Comparison of ENCODE assay signal across 1 cellular context in the genomic region with DNA sequence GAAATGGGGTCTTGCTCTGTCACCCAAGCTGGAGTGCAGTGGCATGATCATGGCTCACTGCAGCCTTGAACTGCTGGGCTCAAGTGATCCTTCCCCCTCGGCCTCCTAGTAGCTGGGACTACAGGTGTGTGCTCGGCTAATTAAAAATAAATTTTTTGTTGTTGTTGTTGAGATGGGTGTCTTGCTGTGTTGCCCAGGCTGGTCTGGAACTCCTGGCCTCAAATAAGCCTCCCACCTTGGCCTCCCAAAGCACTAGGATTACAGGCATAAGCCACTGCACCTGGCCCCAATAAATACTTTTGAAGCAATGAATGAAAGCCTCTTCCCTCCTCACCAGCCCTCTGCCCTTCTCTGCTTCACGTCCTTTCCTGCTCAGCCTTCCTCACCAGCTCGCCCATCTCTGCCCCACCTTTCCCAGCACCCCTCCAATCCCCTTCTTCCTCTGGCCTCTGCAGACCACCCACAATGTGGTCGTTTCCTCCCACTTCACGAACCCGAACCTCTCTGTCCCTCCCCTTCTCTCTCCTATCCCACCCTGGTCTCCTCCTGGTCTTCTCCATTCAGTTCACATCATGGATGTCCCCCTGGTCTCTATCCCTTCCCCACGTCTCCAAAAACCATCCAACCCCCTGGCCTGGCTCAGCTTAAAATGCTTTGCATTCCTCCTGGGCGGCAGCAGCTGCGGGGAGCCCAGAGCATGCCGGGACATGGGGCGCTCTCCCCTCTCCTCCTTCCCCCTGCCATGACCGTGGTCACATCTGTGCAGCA.
TF ChIP-seq lines count a peak whose summit lies in the region.

No MANE protein-coding gene starts in this region.

TF ChIP-seq in K562, 482 proteins besides CTCF, POLR2A, EP300 and RAD21:
- TF ChIP-seq LARP7 (IDR thresholded peaks at IDR 0.05) (peak; percentile 33; the same call in 1 of the 2 replicates), ARHGAP35 (IDR thresholded peaks at IDR 0.05; ENCODE audit: partially characterized antibody) (peak; percentile 15), EHMT2 (IDR thresholded peaks at IDR 0.05) (peak; percentile 25; the same call in 1 of the 2 replicates), ZNF121 (CRISPR knock-in tag; conservative IDR thresholded peaks at IDR 0.05) (peak; percentile 81), ARID2 (IDR thresholded peaks at IDR 0.05) (0 out of 2 replicates have a peak, but pooled peaks have one; percentile 12), TAF15 (IDR thresholded peaks at IDR 0.05; ENCODE audit: low read depth, low read length) (no peak), OTX1 (CRISPR knock-in tag; IDR thresholded peaks at IDR 0.05) (peak; percentile 80), ELF4 (CRISPR knock-in tag; IDR thresholded peaks at IDR 0.05) (0 out of 2 replicates have a peak, but pooled peaks have one; percentile 39), ASH1L (IDR thresholded peaks at IDR 0.05; ENCODE audit: borderline replicate concordance, low read depth, partially characterized antibody) (no peak), HDGF (IDR thresholded peaks at IDR 0.05) (0 out of 2 replicates have a peak, but pooled peaks have one; percentile 28)
- TF ChIP-seq, protein P1, sequence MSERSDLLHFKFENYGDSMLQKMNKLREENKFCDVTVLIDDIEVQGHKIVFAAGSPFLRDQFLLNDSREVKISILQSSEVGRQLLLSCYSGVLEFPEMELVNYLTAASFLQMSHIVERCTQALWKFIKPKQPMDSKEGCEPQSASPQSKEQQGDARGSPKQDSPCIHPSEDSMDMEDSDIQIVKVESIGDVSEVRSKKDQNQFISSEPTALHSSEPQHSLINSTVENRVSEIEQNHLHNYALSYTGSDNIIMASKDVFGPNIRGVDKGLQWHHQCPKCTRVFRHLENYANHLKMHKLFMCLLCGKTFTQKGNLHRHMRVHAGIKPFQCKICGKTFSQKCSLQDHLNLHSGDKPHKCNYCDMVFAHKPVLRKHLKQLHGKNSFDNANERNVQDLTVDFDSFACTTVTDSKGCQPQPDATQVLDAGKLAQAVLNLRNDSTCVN (CRISPR knock-in tag; IDR thresholded peaks at IDR 0.05), result 0 out of 2 replicates have a peak, but pooled peaks have one; percentile 17
- TF ChIP-seq, protein P2, sequence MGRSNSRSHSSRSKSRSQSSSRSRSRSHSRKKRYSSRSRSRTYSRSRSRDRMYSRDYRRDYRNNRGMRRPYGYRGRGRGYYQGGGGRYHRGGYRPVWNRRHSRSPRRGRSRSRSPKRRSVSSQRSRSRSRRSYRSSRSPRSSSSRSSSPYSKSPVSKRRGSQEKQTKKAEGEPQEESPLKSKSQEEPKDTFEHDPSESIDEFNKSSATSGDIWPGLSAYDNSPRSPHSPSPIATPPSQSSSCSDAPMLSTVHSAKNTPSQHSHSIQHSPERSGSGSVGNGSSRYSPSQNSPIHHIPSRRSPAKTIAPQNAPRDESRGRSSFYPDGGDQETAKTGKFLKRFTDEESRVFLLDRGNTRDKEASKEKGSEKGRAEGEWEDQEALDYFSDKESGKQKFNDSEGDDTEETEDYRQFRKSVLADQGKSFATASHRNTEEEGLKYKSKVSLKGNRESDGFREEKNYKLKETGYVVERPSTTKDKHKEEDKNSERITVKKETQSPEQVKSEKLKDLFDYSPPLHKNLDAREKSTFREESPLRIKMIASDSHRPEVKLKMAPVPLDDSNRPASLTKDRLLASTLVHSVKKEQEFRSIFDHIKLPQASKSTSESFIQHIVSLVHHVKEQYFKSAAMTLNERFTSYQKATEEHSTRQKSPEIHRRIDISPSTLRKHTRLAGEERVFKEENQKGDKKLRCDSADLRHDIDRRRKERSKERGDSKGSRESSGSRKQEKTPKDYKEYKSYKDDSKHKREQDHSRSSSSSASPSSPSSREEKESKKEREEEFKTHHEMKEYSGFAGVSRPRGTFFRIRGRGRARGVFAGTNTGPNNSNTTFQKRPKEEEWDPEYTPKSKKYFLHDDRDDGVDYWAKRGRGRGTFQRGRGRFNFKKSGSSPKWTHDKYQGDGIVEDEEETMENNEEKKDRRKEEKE (IDR thresholded peaks at IDR 0.05; ENCODE audit: borderline replicate concordance in 1 of 2, control insufficient read depth in 1 of 2, low read depth in 2 of 2, low read length in 1 of 2), result no peak
- TF ChIP-seq, protein P3, sequence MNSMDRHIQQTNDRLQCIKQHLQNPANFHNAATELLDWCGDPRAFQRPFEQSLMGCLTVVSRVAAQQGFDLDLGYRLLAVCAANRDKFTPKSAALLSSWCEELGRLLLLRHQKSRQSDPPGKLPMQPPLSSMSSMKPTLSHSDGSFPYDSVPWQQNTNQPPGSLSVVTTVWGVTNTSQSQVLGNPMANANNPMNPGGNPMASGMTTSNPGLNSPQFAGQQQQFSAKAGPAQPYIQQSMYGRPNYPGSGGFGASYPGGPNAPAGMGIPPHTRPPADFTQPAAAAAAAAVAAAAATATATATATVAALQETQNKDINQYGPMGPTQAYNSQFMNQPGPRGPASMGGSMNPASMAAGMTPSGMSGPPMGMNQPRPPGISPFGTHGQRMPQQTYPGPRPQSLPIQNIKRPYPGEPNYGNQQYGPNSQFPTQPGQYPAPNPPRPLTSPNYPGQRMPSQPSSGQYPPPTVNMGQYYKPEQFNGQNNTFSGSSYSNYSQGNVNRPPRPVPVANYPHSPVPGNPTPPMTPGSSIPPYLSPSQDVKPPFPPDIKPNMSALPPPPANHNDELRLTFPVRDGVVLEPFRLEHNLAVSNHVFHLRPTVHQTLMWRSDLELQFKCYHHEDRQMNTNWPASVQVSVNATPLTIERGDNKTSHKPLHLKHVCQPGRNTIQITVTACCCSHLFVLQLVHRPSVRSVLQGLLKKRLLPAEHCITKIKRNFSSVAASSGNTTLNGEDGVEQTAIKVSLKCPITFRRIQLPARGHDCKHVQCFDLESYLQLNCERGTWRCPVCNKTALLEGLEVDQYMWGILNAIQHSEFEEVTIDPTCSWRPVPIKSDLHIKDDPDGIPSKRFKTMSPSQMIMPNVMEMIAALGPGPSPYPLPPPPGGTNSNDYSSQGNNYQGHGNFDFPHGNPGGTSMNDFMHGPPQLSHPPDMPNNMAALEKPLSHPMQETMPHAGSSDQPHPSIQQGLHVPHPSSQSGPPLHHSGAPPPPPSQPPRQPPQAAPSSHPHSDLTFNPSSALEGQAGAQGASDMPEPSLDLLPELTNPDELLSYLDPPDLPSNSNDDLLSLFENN (IDR thresholded peaks at IDR 0.05; ENCODE audit: low read depth in 2 of 2, low read length in 2 of 2), result no peak
- TF ChIP-seq, protein P4, sequence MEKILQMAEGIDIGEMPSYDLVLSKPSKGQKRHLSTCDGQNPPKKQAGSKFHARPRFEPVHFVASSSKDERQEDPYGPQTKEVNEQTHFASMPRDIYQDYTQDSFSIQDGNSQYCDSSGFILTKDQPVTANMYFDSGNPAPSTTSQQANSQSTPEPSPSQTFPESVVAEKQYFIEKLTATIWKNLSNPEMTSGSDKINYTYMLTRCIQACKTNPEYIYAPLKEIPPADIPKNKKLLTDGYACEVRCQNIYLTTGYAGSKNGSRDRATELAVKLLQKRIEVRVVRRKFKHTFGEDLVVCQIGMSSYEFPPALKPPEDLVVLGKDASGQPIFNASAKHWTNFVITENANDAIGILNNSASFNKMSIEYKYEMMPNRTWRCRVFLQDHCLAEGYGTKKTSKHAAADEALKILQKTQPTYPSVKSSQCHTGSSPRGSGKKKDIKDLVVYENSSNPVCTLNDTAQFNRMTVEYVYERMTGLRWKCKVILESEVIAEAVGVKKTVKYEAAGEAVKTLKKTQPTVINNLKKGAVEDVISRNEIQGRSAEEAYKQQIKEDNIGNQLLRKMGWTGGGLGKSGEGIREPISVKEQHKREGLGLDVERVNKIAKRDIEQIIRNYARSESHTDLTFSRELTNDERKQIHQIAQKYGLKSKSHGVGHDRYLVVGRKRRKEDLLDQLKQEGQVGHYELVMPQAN (IDR thresholded peaks at IDR 0.05; ENCODE audit: borderline replicate concordance), result 0 out of 2 replicates have a peak, but pooled peaks have one; percentile 20
- TF ChIP-seq, protein P5, sequence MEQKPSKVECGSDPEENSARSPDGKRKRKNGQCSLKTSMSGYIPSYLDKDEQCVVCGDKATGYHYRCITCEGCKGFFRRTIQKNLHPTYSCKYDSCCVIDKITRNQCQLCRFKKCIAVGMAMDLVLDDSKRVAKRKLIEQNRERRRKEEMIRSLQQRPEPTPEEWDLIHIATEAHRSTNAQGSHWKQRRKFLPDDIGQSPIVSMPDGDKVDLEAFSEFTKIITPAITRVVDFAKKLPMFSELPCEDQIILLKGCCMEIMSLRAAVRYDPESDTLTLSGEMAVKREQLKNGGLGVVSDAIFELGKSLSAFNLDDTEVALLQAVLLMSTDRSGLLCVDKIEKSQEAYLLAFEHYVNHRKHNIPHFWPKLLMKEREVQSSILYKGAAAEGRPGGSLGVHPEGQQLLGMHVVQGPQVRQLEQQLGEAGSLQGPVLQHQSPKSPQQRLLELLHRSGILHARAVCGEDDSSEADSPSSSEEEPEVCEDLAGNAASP (IDR thresholded peaks at IDR 0.05), result no peak
- TF ChIP-seq, protein P6, sequence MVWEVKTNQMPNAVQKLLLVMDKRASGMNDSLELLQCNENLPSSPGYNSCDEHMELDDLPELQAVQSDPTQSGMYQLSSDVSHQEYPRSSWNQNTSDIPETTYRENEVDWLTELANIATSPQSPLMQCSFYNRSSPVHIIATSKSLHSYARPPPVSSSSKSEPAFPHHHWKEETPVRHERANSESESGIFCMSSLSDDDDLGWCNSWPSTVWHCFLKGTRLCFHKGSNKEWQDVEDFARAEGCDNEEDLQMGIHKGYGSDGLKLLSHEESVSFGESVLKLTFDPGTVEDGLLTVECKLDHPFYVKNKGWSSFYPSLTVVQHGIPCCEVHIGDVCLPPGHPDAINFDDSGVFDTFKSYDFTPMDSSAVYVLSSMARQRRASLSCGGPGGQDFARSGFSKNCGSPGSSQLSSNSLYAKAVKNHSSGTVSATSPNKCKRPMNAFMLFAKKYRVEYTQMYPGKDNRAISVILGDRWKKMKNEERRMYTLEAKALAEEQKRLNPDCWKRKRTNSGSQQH (CRISPR knock-in tag; IDR thresholded peaks at IDR 0.05), result peak; percentile 76; the same call in 1 of the 2 replicates
- TF ChIP-seq, protein P7, sequence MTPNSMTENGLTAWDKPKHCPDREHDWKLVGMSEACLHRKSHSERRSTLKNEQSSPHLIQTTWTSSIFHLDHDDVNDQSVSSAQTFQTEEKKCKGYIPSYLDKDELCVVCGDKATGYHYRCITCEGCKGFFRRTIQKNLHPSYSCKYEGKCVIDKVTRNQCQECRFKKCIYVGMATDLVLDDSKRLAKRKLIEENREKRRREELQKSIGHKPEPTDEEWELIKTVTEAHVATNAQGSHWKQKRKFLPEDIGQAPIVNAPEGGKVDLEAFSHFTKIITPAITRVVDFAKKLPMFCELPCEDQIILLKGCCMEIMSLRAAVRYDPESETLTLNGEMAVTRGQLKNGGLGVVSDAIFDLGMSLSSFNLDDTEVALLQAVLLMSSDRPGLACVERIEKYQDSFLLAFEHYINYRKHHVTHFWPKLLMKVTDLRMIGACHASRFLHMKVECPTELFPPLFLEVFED (CRISPR knock-in tag; conservative IDR thresholded peaks at IDR 0.05), result 0 out of 2 replicates have a peak, but pooled peaks have one; percentile 35
- TF ChIP-seq, protein P8, sequence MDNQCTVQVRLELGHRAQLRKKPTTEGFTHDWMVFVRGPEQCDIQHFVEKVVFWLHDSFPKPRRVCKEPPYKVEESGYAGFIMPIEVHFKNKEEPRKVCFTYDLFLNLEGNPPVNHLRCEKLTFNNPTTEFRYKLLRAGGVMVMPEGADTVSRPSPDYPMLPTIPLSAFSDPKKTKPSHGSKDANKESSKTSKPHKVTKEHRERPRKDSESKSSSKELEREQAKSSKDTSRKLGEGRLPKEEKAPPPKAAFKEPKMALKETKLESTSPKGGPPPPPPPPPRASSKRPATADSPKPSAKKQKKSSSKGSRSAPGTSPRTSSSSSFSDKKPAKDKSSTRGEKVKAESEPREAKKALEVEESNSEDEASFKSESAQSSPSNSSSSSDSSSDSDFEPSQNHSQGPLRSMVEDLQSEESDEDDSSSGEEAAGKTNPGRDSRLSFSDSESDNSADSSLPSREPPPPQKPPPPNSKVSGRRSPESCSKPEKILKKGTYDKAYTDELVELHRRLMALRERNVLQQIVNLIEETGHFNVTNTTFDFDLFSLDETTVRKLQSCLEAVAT (IDR thresholded peaks at IDR 0.05), result 0 out of 4 replicates have a peak, but pooled peaks of 1 of the 2 experiments have one; percentile 38
